1 cellular context compared by ENCODE assay signal in the genomic region with DNA sequence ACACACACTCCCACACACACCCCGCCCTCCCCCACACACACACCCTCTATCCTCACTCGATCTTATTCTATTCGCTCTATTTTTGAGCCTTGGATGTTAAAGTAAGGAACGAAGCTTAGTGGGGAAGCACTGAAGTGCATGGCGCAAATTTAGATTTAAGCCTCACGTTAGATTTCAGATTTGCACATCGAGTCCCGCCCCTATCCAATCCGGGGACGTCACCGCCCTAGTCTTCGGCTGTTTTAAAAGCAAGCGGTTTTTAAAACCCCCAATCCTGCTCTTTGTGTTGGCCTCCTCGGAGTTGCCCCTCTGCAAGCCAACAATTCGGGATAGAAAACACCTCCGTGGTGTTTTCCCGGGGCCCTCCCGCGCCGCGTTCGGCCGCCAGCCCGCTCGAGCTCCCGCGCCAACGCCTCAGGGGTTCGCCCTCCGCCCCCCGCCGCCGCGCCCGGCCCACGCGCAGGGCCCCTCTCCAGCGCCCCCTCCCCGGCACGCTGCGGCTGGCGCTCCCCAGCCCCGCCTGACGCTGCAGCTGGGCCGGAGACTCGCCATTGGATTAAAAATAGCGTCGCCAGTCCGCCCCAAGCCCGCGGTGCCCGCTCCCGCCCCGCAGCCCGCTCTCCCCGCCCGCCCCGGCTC.
TF ChIP-seq lines count a peak whose summit lies in the region.

A gene with protein sequence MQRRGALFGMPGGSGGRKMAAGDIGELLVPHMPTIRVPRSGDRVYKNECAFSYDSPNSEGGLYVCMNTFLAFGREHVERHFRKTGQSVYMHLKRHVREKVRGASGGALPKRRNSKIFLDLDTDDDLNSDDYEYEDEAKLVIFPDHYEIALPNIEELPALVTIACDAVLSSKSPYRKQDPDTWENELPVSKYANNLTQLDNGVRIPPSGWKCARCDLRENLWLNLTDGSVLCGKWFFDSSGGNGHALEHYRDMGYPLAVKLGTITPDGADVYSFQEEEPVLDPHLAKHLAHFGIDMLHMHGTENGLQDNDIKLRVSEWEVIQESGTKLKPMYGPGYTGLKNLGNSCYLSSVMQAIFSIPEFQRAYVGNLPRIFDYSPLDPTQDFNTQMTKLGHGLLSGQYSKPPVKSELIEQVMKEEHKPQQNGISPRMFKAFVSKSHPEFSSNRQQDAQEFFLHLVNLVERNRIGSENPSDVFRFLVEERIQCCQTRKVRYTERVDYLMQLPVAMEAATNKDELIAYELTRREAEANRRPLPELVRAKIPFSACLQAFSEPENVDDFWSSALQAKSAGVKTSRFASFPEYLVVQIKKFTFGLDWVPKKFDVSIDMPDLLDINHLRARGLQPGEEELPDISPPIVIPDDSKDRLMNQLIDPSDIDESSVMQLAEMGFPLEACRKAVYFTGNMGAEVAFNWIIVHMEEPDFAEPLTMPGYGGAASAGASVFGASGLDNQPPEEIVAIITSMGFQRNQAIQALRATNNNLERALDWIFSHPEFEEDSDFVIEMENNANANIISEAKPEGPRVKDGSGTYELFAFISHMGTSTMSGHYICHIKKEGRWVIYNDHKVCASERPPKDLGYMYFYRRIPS (plus strand): TSS at position 574 of the 639 bp plus-strand sequence. CDS start 186 bp downstream, outside the sequence.

TF ChIP-seq in HepG2, 621 proteins besides CTCF, POLR2A, EP300 and RAD21 (continued from another document and continues in another):
- TF ChIP-seq TEAD3 (CRISPR knock-in tag; optimal IDR thresholded peaks at IDR 0.05; ENCODE audit: borderline replicate concordance) (no peak), ZNF441 (CRISPR knock-in tag; IDR thresholded peaks at IDR 0.05; ENCODE audit: borderline replicate concordance) (0 out of 2 replicates have a peak, but pooled peaks have one; percentile 0), ZNF232 (CRISPR knock-in tag; IDR thresholded peaks at IDR 0.05; ENCODE audit: borderline replicate concordance) (no peak), HNF4G (IDR thresholded peaks at IDR 0.05; ENCODE audit: borderline replicate concordance, low read depth, low read length) (no peak), HNF4G (CRISPR knock-in tag; IDR thresholded peaks at IDR 0.05; ENCODE audit: borderline replicate concordance, low read depth) (no peak), CBX1 (IDR thresholded peaks at IDR 0.05; ENCODE audit: low read depth) (no peak), NR3C1 (CRISPR knock-in tag; IDR thresholded peaks at IDR 0.05) (no peak), ZNF781 (CRISPR knock-in tag; IDR thresholded peaks at IDR 0.05; ENCODE audit: borderline replicate concordance, not compliant biosample characterization) (no peak), MAF1 (CRISPR knock-in tag; IDR thresholded peaks at IDR 0.05; ENCODE audit: borderline replicate concordance) (no peak), SOX6 (IDR thresholded peaks at IDR 0.05) (no peak), SOX6 (CRISPR knock-in tag; IDR thresholded peaks at IDR 0.05) (no peak), RFX3 (CRISPR knock-in tag; IDR thresholded peaks at IDR 0.05) (no peak), ZNF768 (CRISPR knock-in tag; IDR thresholded peaks at IDR 0.05) (no peak), ATF7-NPFF (CRISPR knock-in tag; IDR thresholded peaks at IDR 0.05; ENCODE audit: low read depth) (peak; percentile 70; the same call in 1 of the 2 replicates), PLRG1 (conservative IDR thresholded peaks at IDR 0.05) (no peak), HDAC1 (CRISPR knock-in tag; IDR thresholded peaks at IDR 0.05) (peak; percentile 12; the same call in 1 of the 2 replicates), SOX13 (IDR thresholded peaks at IDR 0.05) (0 out of 2 replicates have a peak, but pooled peaks have one; percentile 16), SOX13 (CRISPR knock-in tag; conservative IDR thresholded peaks at IDR 0.05 in 1 of 2, IDR thresholded peaks at IDR 0.05 in 1 of 2) (no peak), ZFP37 (CRISPR knock-in tag; IDR thresholded peaks at IDR 0.05; ENCODE audit: borderline replicate concordance) (no peak), ZNF337 (CRISPR knock-in tag; IDR thresholded peaks at IDR 0.05; ENCODE audit: borderline replicate concordance, low read depth) (no peak), ZNF773 (CRISPR knock-in tag; IDR thresholded peaks at IDR 0.05; ENCODE audit: borderline replicate concordance) (peak; percentile 53; the same call in 1 of the 2 replicates), PCBP2 (optimal IDR thresholded peaks at IDR 0.05; ENCODE audit: low read depth, low read length, poor library complexity, severe bottlenecking) (no peak), MEIS2 (CRISPR knock-in tag; IDR thresholded peaks at IDR 0.05) (0 out of 2 replicates have a peak, but pooled peaks have one; percentile 50), ZNF101 (CRISPR knock-in tag; IDR thresholded peaks at IDR 0.05; ENCODE audit: borderline replicate concordance, low read depth) (no peak), ZNF878 (CRISPR knock-in tag; IDR thresholded peaks at IDR 0.05) (peak; percentile 18; the same call in 1 of the 2 replicates), JARID2 (CRISPR knock-in tag; IDR thresholded peaks at IDR 0.05; ENCODE audit: insufficient replicate concordance) (no peak), SSRP1 (CRISPR knock-in tag; IDR thresholded peaks at IDR 0.05) (no peak), ZNF292 (CRISPR knock-in tag; IDR thresholded peaks at IDR 0.05; ENCODE audit: borderline replicate concordance, low read depth) (peak; percentile 29; the same call in 1 of the 2 replicates), YEATS4 (CRISPR knock-in tag; IDR thresholded peaks at IDR 0.05; ENCODE audit: borderline replicate concordance) (peak; percentile 23), SRF (IDR thresholded peaks at IDR 0.05; ENCODE audit: low read depth, low read length) (no peak), SKI (IDR thresholded peaks at IDR 0.05; ENCODE audit: partially characterized antibody) (no peak), TP53 (CRISPR knock-in tag; conservative IDR thresholded peaks at IDR 0.05) (no peak)
- TF ChIP-seq, protein P1, sequence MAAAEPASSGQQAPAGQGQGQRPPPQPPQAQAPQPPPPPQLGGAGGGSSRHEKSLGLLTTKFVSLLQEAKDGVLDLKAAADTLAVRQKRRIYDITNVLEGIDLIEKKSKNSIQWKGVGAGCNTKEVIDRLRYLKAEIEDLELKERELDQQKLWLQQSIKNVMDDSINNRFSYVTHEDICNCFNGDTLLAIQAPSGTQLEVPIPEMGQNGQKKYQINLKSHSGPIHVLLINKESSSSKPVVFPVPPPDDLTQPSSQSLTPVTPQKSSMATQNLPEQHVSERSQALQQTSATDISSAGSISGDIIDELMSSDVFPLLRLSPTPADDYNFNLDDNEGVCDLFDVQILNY (CRISPR knock-in tag; conservative IDR thresholded peaks at IDR 0.05): no peak
- TF ChIP-seq, protein P2, sequence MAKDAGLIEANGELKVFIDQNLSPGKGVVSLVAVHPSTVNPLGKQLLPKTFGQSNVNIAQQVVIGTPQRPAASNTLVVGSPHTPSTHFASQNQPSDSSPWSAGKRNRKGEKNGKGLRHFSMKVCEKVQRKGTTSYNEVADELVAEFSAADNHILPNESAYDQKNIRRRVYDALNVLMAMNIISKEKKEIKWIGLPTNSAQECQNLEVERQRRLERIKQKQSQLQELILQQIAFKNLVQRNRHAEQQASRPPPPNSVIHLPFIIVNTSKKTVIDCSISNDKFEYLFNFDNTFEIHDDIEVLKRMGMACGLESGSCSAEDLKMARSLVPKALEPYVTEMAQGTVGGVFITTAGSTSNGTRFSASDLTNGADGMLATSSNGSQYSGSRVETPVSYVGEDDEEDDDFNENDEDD (CRISPR knock-in tag; IDR thresholded peaks at IDR 0.05; ENCODE audit: borderline replicate concordance): peak; percentile 35; the same call in 1 of the 2 replicates
- TF ChIP-seq, protein P3, sequence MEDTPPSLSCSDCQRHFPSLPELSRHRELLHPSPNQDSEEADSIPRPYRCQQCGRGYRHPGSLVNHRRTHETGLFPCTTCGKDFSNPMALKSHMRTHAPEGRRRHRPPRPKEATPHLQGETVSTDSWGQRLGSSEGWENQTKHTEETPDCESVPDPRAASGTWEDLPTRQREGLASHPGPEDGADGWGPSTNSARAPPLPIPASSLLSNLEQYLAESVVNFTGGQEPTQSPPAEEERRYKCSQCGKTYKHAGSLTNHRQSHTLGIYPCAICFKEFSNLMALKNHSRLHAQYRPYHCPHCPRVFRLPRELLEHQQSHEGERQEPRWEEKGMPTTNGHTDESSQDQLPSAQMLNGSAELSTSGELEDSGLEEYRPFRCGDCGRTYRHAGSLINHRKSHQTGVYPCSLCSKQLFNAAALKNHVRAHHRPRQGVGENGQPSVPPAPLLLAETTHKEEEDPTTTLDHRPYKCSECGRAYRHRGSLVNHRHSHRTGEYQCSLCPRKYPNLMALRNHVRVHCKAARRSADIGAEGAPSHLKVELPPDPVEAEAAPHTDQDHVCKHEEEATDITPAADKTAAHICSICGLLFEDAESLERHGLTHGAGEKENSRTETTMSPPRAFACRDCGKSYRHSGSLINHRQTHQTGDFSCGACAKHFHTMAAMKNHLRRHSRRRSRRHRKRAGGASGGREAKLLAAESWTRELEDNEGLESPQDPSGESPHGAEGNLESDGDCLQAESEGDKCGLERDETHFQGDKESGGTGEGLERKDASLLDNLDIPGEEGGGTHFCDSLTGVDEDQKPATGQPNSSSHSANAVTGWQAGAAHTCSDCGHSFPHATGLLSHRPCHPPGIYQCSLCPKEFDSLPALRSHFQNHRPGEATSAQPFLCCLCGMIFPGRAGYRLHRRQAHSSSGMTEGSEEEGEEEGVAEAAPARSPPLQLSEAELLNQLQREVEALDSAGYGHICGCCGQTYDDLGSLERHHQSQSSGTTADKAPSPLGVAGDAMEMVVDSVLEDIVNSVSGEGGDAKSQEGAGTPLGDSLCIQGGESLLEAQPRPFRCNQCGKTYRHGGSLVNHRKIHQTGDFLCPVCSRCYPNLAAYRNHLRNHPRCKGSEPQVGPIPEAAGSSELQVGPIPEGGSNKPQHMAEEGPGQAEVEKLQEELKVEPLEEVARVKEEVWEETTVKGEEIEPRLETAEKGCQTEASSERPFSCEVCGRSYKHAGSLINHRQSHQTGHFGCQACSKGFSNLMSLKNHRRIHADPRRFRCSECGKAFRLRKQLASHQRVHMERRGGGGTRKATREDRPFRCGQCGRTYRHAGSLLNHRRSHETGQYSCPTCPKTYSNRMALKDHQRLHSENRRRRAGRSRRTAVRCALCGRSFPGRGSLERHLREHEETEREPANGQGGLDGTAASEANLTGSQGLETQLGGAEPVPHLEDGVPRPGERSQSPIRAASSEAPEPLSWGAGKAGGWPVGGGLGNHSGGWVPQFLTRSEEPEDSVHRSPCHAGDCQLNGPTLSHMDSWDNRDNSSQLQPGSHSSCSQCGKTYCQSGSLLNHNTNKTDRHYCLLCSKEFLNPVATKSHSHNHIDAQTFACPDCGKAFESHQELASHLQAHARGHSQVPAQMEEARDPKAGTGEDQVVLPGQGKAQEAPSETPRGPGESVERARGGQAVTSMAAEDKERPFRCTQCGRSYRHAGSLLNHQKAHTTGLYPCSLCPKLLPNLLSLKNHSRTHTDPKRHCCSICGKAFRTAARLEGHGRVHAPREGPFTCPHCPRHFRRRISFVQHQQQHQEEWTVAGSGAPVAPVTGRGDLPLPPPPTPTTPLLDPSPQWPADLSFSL (CRISPR knock-in tag; IDR thresholded peaks at IDR 0.05): no peak
- TF ChIP-seq, protein P4, sequence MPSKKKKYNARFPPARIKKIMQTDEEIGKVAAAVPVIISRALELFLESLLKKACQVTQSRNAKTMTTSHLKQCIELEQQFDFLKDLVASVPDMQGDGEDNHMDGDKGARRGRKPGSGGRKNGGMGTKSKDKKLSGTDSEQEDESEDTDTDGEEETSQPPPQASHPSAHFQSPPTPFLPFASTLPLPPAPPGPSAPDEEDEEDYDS (CRISPR knock-in tag; IDR thresholded peaks at IDR 0.05): peak; percentile 32; the same call in 1 of the 2 replicates
- TF ChIP-seq, protein P5, sequence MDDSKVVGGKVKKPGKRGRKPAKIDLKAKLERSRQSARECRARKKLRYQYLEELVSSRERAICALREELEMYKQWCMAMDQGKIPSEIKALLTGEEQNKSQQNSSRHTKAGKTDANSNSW (CRISPR knock-in tag; IDR thresholded peaks at IDR 0.05; ENCODE audit: borderline replicate concordance): no peak
- TF ChIP-seq, protein P6, sequence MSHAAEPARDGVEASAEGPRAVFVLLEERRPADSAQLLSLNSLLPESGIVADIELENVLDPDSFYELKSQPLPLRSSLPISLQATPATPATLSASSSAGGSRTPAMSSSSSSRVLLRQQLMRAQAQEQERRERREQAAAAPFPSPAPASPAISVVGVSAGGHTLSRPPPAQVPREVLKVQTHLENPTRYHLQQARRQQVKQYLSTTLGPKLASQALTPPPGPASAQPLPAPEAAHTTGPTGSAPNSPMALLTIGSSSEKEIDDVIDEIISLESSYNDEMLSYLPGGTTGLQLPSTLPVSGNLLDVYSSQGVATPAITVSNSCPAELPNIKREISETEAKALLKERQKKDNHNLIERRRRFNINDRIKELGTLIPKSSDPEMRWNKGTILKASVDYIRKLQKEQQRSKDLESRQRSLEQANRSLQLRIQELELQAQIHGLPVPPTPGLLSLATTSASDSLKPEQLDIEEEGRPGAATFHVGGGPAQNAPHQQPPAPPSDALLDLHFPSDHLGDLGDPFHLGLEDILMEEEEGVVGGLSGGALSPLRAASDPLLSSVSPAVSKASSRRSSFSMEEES (CRISPR knock-in tag; IDR thresholded peaks at IDR 0.05): 0 out of 2 replicates have a peak, but pooled peaks have one; percentile 17
- TF ChIP-seq, protein P7, sequence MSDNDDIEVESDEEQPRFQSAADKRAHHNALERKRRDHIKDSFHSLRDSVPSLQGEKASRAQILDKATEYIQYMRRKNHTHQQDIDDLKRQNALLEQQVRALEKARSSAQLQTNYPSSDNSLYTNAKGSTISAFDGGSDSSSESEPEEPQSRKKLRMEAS (IDR thresholded peaks at IDR 0.05): peak; percentile 80
- TF ChIP-seq, protein P8, sequence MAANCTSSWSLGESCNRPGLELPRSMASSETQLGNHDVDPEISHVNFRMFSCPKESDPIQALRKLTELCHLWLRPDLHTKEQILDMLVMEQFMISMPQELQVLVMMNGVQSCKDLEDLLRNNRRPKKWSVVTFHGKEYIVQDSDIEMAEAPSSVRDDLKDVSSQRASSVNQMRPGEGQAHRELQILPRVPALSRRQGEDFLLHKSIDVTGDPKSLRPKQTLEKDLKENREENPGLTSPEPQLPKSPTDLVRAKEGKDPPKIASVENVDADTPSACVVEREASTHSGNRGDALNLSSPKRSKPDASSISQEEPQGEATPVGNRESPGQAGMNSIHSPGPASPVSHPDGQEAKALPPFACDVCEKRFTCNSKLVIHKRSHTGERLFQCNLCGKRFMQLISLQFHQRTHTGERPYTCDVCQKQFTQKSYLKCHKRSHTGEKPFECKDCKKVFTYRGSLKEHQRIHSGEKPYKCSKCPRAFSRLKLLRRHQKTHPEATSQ (CRISPR knock-in tag; IDR thresholded peaks at IDR 0.05; ENCODE audit: borderline replicate concordance): 0 out of 2 replicates have a peak, but pooled peaks have one; percentile 30
- TF ChIP-seq, protein P9, sequence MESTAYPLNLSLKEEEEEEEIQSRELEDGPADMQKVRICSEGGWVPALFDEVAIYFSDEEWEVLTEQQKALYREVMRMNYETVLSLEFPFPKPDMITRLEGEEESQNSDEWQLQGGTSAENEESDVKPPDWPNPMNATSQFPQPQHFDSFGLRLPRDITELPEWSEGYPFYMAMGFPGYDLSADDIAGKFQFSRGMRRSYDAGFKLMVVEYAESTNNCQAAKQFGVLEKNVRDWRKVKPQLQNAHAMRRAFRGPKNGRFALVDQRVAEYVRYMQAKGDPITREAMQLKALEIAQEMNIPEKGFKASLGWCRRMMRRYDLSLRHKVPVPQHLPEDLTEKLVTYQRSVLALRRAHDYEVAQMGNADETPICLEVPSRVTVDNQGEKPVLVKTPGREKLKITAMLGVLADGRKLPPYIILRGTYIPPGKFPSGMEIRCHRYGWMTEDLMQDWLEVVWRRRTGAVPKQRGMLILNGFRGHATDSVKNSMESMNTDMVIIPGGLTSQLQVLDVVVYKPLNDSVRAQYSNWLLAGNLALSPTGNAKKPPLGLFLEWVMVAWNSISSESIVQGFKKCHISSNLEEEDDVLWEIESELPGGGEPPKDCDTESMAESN (CRISPR knock-in tag; conservative IDR thresholded peaks at IDR 0.05): no peak
